Comparison of ENCODE assay signal across 1 cellular context in the genomic region with DNA sequence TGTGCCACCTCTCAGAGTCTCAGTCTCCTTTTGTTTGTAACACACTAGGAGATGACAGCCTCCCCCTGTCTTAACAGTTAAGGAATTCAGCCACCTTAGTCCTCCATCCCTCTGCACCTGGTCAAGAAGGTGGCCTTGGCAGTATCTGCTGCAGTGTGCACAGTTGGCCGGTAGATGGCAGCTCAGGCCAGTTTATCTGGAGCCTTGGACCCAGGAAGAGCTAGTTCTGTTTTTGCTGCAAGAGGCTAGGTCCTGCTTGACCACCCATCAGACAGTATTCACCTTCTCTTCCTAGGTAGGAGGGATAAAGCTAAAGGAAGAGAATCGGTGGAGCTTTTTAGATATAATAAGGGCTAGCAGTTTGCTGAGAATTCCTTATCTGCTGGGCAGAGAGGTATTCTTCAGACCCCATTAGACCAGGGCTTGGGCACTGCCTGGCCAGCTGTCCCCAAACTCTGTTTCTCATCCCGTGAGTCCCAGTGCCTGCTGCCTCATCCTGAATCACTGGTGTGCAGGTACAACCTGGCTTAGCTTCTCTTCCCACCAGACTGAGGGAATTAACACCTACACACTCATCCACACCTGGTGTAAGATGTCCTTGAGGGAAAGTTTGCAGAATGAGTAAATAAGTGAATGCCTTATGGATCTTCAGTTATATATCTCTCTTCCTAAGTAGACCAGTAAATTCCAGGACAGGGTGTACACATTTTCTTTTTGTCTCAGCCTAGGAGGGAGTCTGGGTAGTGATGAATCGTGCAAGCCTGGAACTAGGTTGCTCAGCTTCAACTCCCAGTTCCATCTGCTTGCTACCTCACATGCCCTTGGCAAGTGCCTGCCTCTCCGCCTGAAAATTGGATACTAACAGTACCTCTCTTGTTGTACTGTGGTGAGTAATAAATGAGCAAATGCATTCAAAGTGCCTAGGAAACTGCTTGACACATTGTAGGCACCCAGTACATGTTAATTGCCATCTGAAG.
TF ChIP-seq lines count a peak whose summit lies in the region.

No MANE protein-coding gene starts in this region.

TF ChIP-seq in HEK293, 187 proteins besides CTCF, POLR2A, EP300 and RAD21 (continued from another document):
- TF ChIP-seq ZNF19 (tag by site-specific recombination; IDR thresholded peaks at IDR 0.05; ENCODE audit: low read depth), result no peak
- TF ChIP-seq TRIM28 (IDR thresholded peaks at IDR 0.05; ENCODE audit: borderline replicate concordance, low read length), result no peak
- no peak for TF ChIP-seq HOXA7 (CRISPR knock-in tag; IDR thresholded peaks at IDR 0.05; ENCODE audit: borderline replicate concordance)
- no peak for TF ChIP-seq ZNF544 (tag by site-specific recombination; IDR thresholded peaks at IDR 0.05)
- peak; percentile 49 for TF ChIP-seq ZNF335 (tag by site-specific recombination; conservative IDR thresholded peaks at IDR 0.05)
- TF ChIP-seq, protein P1, sequence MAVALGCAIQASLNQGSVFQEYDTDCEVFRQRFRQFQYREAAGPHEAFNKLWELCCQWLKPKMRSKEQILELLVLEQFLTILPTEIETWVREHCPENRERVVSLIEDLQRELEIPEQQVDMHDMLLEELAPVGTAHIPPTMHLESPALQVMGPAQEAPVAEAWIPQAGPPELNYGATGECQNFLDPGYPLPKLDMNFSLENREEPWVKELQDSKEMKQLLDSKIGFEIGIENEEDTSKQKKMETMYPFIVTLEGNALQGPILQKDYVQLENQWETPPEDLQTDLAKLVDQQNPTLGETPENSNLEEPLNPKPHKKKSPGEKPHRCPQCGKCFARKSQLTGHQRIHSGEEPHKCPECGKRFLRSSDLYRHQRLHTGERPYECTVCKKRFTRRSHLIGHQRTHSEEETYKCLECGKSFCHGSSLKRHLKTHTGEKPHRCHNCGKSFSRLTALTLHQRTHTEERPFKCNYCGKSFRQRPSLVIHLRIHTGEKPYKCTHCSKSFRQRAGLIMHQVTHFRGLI (tag by site-specific recombination; IDR thresholded peaks at IDR 0.05), result no peak
